Comparison of ENCODE assay signal across 2 cellular contexts in genomic region chr7:23294549-23295400, GRCh38.
TF ChIP-seq lines count a peak whose summit lies in the region.

No MANE protein-coding gene starts in this region.

TF ChIP-seq in SK-N-SH, 30 proteins besides CTCF, POLR2A, EP300 and RAD21 (continued from another document):
- TF ChIP-seq ELF1 (IDR thresholded peaks at IDR 0.05) = no peak
- no peak for TF ChIP-seq USF2 (IDR thresholded peaks at IDR 0.05; ENCODE audit: borderline replicate concordance, low read depth, low read length)
- no peak for TF ChIP-seq GABPA (IDR thresholded peaks at IDR 0.05; ENCODE audit: low read depth)
- TF ChIP-seq MXI1 (IDR thresholded peaks at IDR 0.05; ENCODE audit: low read depth, low read length) = no peak

TF ChIP-seq in SK-N-SH treated with all-trans-retinoic acid at 6 μM for 48 hours, 23 proteins besides CTCF, POLR2A, EP300 and RAD21 (continued from another document):
- TF ChIP-seq TSHZ2 (CRISPR knock-in tag; IDR thresholded peaks at IDR 0.05) = no peak
- no peak for TF ChIP-seq ZFP30 (CRISPR knock-in tag; IDR thresholded peaks at IDR 0.05)
- TF ChIP-seq POU6F1 (CRISPR knock-in tag; IDR thresholded peaks at IDR 0.05; ENCODE audit: borderline replicate concordance, low read depth) = no peak
- TF ChIP-seq PATZ1 (CRISPR knock-in tag; IDR thresholded peaks at IDR 0.05; ENCODE audit: borderline replicate concordance) = no peak
- TF ChIP-seq TCF4 (CRISPR knock-in tag; IDR thresholded peaks at IDR 0.05; ENCODE audit: borderline replicate concordance) = no peak
- no peak for TF ChIP-seq ZFP3 (CRISPR knock-in tag; IDR thresholded peaks at IDR 0.05)
- TF ChIP-seq OSR1 (CRISPR knock-in tag; IDR thresholded peaks at IDR 0.05) = no peak
- no peak for TF ChIP-seq TOX (CRISPR knock-in tag; IDR thresholded peaks at IDR 0.05; ENCODE audit: borderline replicate concordance)
- TF ChIP-seq CSRNP3 (CRISPR knock-in tag; IDR thresholded peaks at IDR 0.05) = no peak
- TF ChIP-seq ZNF8 (CRISPR knock-in tag; IDR thresholded peaks at IDR 0.05) = no peak
- TF ChIP-seq ZNF70 (CRISPR knock-in tag; IDR thresholded peaks at IDR 0.05) = no peak
- no peak for TF ChIP-seq ZNF565 (CRISPR knock-in tag; conservative IDR thresholded peaks at IDR 0.05; ENCODE audit: low read depth)
- no peak for TF ChIP-seq ZC3H10 (CRISPR knock-in tag; IDR thresholded peaks at IDR 0.05)
- TF ChIP-seq SNAI2 (CRISPR knock-in tag; IDR thresholded peaks at IDR 0.05) = no peak
